Comparison of ENCODE assay signal across 1 cellular context in genomic region chr4:42761804-42762203, GRCh38.
A peak's percentile ranks its signal among the peaks of the same experiment; 100 is the strongest.
TF ChIP-seq lines count a peak whose summit lies in the region.

No MANE protein-coding gene starts in this region.

TF ChIP-seq in GM23338, 12 proteins besides CTCF, POLR2A, EP300 and RAD21 (continued from another document):
- TF ChIP-seq ZNF462 (CRISPR knock-in tag; IDR thresholded peaks at IDR 0.05) (peak; percentile 97), ZNF331 (CRISPR knock-in tag; IDR thresholded peaks at IDR 0.05; ENCODE audit: low read depth) (no peak)
